14 cellular contexts compared by ENCODE assay signal in genomic region chr1:192626366-192627179, GRCh38. TPM values are rescaled to one million over a fixed set of nuclear protein-coding genes. Genes with fewer than 3 reads are reported as not detected.
A peak's percentile ranks its signal among the peaks of the same experiment; 100 is the strongest.
DNase-seq lines count a peak whose midpoint lies in the region; ATAC-seq, FAIRE-seq and TF ChIP-seq lines count a peak whose summit lies in the region.
"Had no signal": no experiment of that assay in that cellular context is flagged by ENCODE, and none has a peak within 500 bp of the region (broad histone marks: within the 10 kb centered on the region; RNA-seq: fewer than 3 reads in every experiment).

No MANE protein-coding gene starts in this region.

- H3K27me3 Mint-ChIP-seq in neural progenitor cell (ENCODE audit: insufficient read depth, low read depth): no peaks in the 10 kb centered on the region
- H3K27me3 Mint-ChIP-seq: activated naive CD8-positive, alpha-beta T cell; CD4-positive, alpha-beta T cell had no signal

- peaks cover 3% of the 10 kb centered on the region for H3K4me1 Mint-ChIP-seq in neural progenitor cell

- no peaks in the 10 kb centered on the region for H3F3A ChIP-seq in neural progenitor cell (ENCODE audit: low read depth)

- ATAC-seq in GM21360 (IDR thresholded peaks at IDR 0.05; ENCODE audit: unreplicated experiment) (peak; percentile 84), HG03066 (IDR thresholded peaks at IDR 0.05; ENCODE audit: low read depth, unreplicated experiment) (peak; percentile 89)
- ATAC-seq: lower lobe of right lung had no signal

- no peak overlapping the region for H3K4me3 Mint-ChIP-seq in neural progenitor cell
- H3K4me3 Mint-ChIP-seq: activated naive CD8-positive, alpha-beta T cell; CD4-positive, alpha-beta T cell; stimulated activated naive CD8-positive, alpha-beta T cell treated with anti-CD3 and anti-CD28 coated beads, Interleukin-15, Interleukin-2, amounts not matched to agents 100 ng/mL and 50 ng/mL, for 24 hours had no signal

- H3K4me2 ChIP-seq in neural progenitor cell: no peak overlapping the region

- no peaks in the 10 kb centered on the region for H4K20me1 ChIP-seq in neural progenitor cell (ENCODE audit: low read depth)

- no peaks in the 10 kb centered on the region for H3K36me3 ChIP-seq in SK-N-MC (ENCODE audit: insufficient read depth, low read length)
- no peaks in the 10 kb centered on the region for H3K36me3 ChIP-seq in neural progenitor cell
- H3K36me3 ChIP-seq: HAP-1, lower lobe of right lung had no signal

- FAIRE-seq in GM12892 (lab: Jason Lieb, UNC): peak; percentile 84

- no peaks in the 10 kb centered on the region for H3K4me1 ChIP-seq in neural progenitor cell
- H3K4me1 ChIP-seq: HAP-1, lower lobe of right lung had no signal

- H3K9ac ChIP-seq in SK-N-MC (ENCODE audit: insufficient read length) (no peak overlapping the region), neural progenitor cell (no peak overlapping the region)

- H3K27ac ChIP-seq in SK-N-MC: no peak overlapping the region
- no peak overlapping the region for H3K27ac ChIP-seq in neural progenitor cell
- H3K27ac ChIP-seq: lower lobe of right lung had no signal

- H3K9me3 Mint-ChIP-seq in neural progenitor cell: peaks cover 3% of the 10 kb centered on the region
- H3K9me3 Mint-ChIP-seq: CD4-positive, alpha-beta T cell; stimulated activated naive CD8-positive, alpha-beta T cell treated with anti-CD3 and anti-CD28 coated beads, Interleukin-15, Interleukin-2, amounts not matched to agents 100 ng/mL and 50 ng/mL, for 24 hours had no signal

- H3K36me3 Mint-ChIP-seq in neural progenitor cell: no peaks in the 10 kb centered on the region
- H3K36me3 Mint-ChIP-seq: activated naive CD8-positive, alpha-beta T cell had no signal

- H3K9me3 ChIP-seq in SK-N-MC (ENCODE audit: low read depth, low read length) (no peaks in the 10 kb centered on the region), neural progenitor cell (ENCODE audit: low read depth) (no peaks in the 10 kb centered on the region)
- H3K9me3 ChIP-seq: HAP-1, lower lobe of right lung had no signal

- no peak for TF ChIP-seq CTCF in neural progenitor cell (IDR thresholded peaks at IDR 0.05)

- no peak overlapping the region for H2AFZ ChIP-seq in neural progenitor cell (replicated peaks)

- no peak for DNase-seq in GM12892 (ENCODE audit: insufficient read length)
- DNase-seq in SK-N-MC (ENCODE audit: low read depth, low spot score): peak; percentile 45
- no peak for DNase-seq in LoVo (ENCODE audit: low spot score)
- no peak for DNase-seq in activated CD8-positive, alpha-beta memory T cell treated with anti-CD3 and anti-CD28 coated beads, Interleukin-2, amount 50 U/mL, for 4 hours
- no peak for DNase-seq in activated CD4-positive, alpha-beta T cell treated with anti-CD3 and anti-CD28 coated beads, Interleukin-2, amount 50 U/mL, for 1 hour
- DNase-seq in neural progenitor cell (ENCODE audit: low spot score): no peak
- DNase-seq: CD4-positive, alpha-beta T cell; lower lobe of right lung; NCI-H2029 had no signal

- TF ChIP-seq POLR2A in GM12892 (IDR thresholded peaks at IDR 0.05; ENCODE audit: low read depth, low read length): no peak

- H3K27ac Mint-ChIP-seq in neural progenitor cell: no peak overlapping the region
- H3K27ac Mint-ChIP-seq: activated naive CD8-positive, alpha-beta T cell; CD4-positive, alpha-beta T cell; stimulated activated naive CD8-positive, alpha-beta T cell treated with anti-CD3 and anti-CD28 coated beads, Interleukin-15, Interleukin-2, amounts not matched to agents 100 ng/mL and 50 ng/mL, for 24 hours had no signal

- H3K4me3 ChIP-seq in SK-N-MC: no peak overlapping the region; the same call in 1 of the 2 replicates
- no peak overlapping the region for H3K4me3 ChIP-seq in neural progenitor cell
- H3K4me3 ChIP-seq: HAP-1, lower lobe of right lung had no signal

- H3K79me2 ChIP-seq in neural progenitor cell (ENCODE audit: low read depth): no peaks in the 10 kb centered on the region

- H3K27me3 ChIP-seq in neural progenitor cell: no peaks in the 10 kb centered on the region

RNA-seq across cellular contexts. Expression of gene RGS13, which starts 9.4 kb away (rescaled TPM):
- polyA plus RNA-seq in GM12892 (2012; ENCODE audit: missing spikeins): 0.21 TPM
- not detected in 2 replicates for total RNA-seq in neural progenitor cell (ENCODE audit: low replicate concordance)

RNA-seq across cellular contexts. Expression of gene RGS1, which starts 51.0 kb away (rescaled TPM):
- 434 TPM for polyA plus RNA-seq in GM12892 (2012; ENCODE audit: missing spikeins)
- total RNA-seq in neural progenitor cell (ENCODE audit: low replicate concordance): not detected in 2 replicates
